ENCODE assay signal across 1 cellular context in the genomic region with DNA sequence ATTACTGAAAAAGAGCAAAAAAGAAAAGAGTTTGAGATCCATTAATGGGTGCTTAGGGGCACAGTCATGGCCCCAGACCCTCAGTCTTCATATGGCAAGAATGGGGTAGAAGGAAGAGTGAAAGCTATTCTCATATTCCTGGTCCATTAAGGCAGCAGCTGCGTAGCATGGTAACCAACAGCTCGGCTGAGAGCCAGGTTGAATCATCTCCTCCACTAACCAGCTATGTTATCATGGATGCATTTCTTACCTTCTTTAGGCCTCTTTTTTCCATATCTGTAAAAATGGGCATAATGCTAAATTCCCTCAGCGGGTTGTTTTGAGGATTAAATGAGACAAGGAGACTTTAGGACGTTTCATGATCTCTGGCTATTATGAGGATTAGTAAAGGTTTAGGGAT.
TF ChIP-seq lines count a peak whose summit lies in the region.

No MANE protein-coding gene starts in this region.

TF ChIP-seq in K562, 482 proteins besides CTCF, POLR2A, EP300 and RAD21:
- no peak for TF ChIP-seq EP400 (IDR thresholded peaks at IDR 0.05)
- no peak for TF ChIP-seq CCNT2 (IDR thresholded peaks at IDR 0.05; ENCODE audit: borderline replicate concordance, extremely low read depth, insufficient read length, low read depth, low read length)
- no peak for TF ChIP-seq SMC3 (conservative IDR thresholded peaks at IDR 0.05; ENCODE audit: insufficient read depth, low read depth, low read length)
- TF ChIP-seq, protein P1, sequence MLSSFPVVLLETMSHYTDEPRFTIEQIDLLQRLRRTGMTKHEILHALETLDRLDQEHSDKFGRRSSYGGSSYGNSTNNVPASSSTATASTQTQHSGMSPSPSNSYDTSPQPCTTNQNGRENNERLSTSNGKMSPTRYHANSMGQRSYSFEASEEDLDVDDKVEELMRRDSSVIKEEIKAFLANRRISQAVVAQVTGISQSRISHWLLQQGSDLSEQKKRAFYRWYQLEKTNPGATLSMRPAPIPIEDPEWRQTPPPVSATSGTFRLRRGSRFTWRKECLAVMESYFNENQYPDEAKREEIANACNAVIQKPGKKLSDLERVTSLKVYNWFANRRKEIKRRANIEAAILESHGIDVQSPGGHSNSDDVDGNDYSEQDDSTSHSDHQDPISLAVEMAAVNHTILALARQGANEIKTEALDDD (IDR thresholded peaks at IDR 0.05) = peak; percentile 62; the same call in 1 of the 2 replicates
